In genomic region chr7:26850193-26850651, GRCh38 we compare ENCODE assay signal across 1 cellular context.
TF ChIP-seq lines count a peak whose summit lies in the region.

No MANE protein-coding gene starts in this region.

TF ChIP-seq in K562, 482 proteins besides CTCF, POLR2A, EP300 and RAD21 (continued from another document and continues in another):
- TF ChIP-seq BRCA1 (IDR thresholded peaks at IDR 0.05): no peak
- TF ChIP-seq BRCA1 (CRISPR knock-in tag; IDR thresholded peaks at IDR 0.05): no peak
- no peak for TF ChIP-seq HEY1 (CRISPR knock-in tag; IDR thresholded peaks at IDR 0.05; ENCODE audit: borderline replicate concordance)
- no peak for TF ChIP-seq TAF1 (IDR thresholded peaks at IDR 0.05; ENCODE audit: control insufficient read depth, extremely low read depth, insufficient read depth, low read length, severe bottlenecking)
- 0 out of 2 replicates have a peak, but pooled peaks have one; percentile 25 for TF ChIP-seq GATAD2A (IDR thresholded peaks at IDR 0.05)
- no peak for TF ChIP-seq MAFK (IDR thresholded peaks at IDR 0.05; ENCODE audit: low read length)
- TF ChIP-seq CREM (IDR thresholded peaks at IDR 0.05; ENCODE audit: low read depth): no peak
- no peak for TF ChIP-seq ELF2 (CRISPR knock-in tag; IDR thresholded peaks at IDR 0.05)
- TF ChIP-seq SMAD1 (IDR thresholded peaks at IDR 0.05; ENCODE audit: low read depth, low read length, partially characterized antibody): no peak
- TF ChIP-seq NR2C2 (CRISPR knock-in tag; IDR thresholded peaks at IDR 0.05): no peak
- TF ChIP-seq NR2C2 (tag; IDR thresholded peaks at IDR 0.05): no peak
- TF ChIP-seq, protein P1, sequence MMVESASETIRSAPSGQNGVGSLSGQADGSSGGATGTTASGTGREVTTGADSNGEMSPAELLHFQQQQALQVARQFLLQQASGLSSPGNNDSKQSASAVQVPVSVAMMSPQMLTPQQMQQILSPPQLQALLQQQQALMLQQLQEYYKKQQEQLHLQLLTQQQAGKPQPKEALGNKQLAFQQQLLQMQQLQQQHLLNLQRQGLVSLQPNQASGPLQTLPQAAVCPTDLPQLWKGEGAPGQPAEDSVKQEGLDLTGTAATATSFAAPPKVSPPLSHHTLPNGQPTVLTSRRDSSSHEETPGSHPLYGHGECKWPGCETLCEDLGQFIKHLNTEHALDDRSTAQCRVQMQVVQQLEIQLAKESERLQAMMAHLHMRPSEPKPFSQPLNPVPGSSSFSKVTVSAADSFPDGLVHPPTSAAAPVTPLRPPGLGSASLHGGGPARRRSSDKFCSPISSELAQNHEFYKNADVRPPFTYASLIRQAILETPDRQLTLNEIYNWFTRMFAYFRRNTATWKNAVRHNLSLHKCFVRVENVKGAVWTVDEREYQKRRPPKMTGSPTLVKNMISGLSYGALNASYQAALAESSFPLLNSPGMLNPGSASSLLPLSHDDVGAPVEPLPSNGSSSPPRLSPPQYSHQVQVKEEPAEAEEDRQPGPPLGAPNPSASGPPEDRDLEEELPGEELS (CRISPR knock-in tag; IDR thresholded peaks at IDR 0.05; ENCODE audit: borderline replicate concordance): no peak
- TF ChIP-seq, protein P2, sequence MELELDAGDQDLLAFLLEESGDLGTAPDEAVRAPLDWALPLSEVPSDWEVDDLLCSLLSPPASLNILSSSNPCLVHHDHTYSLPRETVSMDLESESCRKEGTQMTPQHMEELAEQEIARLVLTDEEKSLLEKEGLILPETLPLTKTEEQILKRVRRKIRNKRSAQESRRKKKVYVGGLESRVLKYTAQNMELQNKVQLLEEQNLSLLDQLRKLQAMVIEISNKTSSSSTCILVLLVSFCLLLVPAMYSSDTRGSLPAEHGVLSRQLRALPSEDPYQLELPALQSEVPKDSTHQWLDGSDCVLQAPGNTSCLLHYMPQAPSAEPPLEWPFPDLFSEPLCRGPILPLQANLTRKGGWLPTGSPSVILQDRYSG (tag; conservative IDR thresholded peaks at IDR 0.05; ENCODE audit: low read depth): no peak
- TF ChIP-seq ZNF318 (IDR thresholded peaks at IDR 0.05; ENCODE audit: borderline replicate concordance in 1 of 2, low read depth in 1 of 2): peak in 1 of 2 experiments; percentile 55; a peak in 1 of 4 replicates
- no peak for TF ChIP-seq PML (IDR thresholded peaks at IDR 0.05; ENCODE audit: low read length)
- TF ChIP-seq KAT2B (IDR thresholded peaks at IDR 0.05; ENCODE audit: low read depth, low read length): no peak
- no peak for TF ChIP-seq RBBP5 (IDR thresholded peaks at IDR 0.05; ENCODE audit: borderline replicate concordance, insufficient read depth, low read length, poor library complexity, severe bottlenecking)
- peak; percentile 72; the same call in 1 of the 2 replicates for TF ChIP-seq ATF7 (IDR thresholded peaks at IDR 0.05)
- no peak for TF ChIP-seq ZNF143 (CRISPR knock-in tag; IDR thresholded peaks at IDR 0.05)
- TF ChIP-seq ZNF785 (CRISPR knock-in tag; IDR thresholded peaks at IDR 0.05): no peak
- no peak for TF ChIP-seq MECOM (CRISPR knock-in tag; IDR thresholded peaks at IDR 0.05)
- no peak for TF ChIP-seq ZNF134 (CRISPR knock-in tag; conservative IDR thresholded peaks at IDR 0.05)
- TF ChIP-seq MLLT1 (IDR thresholded peaks at IDR 0.05): peak in 1 of 2 experiments; percentile 70; a peak in 1 of 4 replicates
- peak; percentile 52 for TF ChIP-seq GATA2 (CRISPR knock-in tag; IDR thresholded peaks at IDR 0.05)
- TF ChIP-seq CBX3 (IDR thresholded peaks at IDR 0.05; ENCODE audit: borderline replicate concordance in 1 of 2, low read length in 2 of 2): no peak
- TF ChIP-seq HBP1 (CRISPR knock-in tag; IDR thresholded peaks at IDR 0.05): no peak
- no peak for TF ChIP-seq NCOA4 (IDR thresholded peaks at IDR 0.05; ENCODE audit: partially characterized antibody)
- no peak for TF ChIP-seq RBM14 (IDR thresholded peaks at IDR 0.05; ENCODE audit: borderline replicate concordance, insufficient read depth, low read depth, low read length)
- TF ChIP-seq BRF1 (IDR thresholded peaks at IDR 0.05; ENCODE audit: borderline replicate concordance, extremely low read depth, insufficient read length): no peak
- no peak for TF ChIP-seq ZBTB34 (CRISPR knock-in tag; IDR thresholded peaks at IDR 0.05)
- no peak for TF ChIP-seq SAP30 (IDR thresholded peaks at IDR 0.05; ENCODE audit: borderline replicate concordance, insufficient read depth, low read depth, low read length, poor library complexity, severe bottlenecking)
- no peak for TF ChIP-seq KLF1 (tag; IDR thresholded peaks at IDR 0.05)
- TF ChIP-seq, protein P3, sequence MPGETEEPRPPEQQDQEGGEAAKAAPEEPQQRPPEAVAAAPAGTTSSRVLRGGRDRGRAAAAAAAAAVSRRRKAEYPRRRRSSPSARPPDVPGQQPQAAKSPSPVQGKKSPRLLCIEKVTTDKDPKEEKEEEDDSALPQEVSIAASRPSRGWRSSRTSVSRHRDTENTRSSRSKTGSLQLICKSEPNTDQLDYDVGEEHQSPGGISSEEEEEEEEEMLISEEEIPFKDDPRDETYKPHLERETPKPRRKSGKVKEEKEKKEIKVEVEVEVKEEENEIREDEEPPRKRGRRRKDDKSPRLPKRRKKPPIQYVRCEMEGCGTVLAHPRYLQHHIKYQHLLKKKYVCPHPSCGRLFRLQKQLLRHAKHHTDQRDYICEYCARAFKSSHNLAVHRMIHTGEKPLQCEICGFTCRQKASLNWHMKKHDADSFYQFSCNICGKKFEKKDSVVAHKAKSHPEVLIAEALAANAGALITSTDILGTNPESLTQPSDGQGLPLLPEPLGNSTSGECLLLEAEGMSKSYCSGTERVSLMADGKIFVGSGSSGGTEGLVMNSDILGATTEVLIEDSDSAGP (CRISPR knock-in tag; IDR thresholded peaks at IDR 0.05): no peak
- no peak for TF ChIP-seq E2F8 (IDR thresholded peaks at IDR 0.05; ENCODE audit: low read depth, partially characterized antibody)
- peak; percentile 55 for TF ChIP-seq NEUROD1 (IDR thresholded peaks at IDR 0.05; ENCODE audit: borderline replicate concordance, low read depth, low read length, partially characterized antibody)
- TF ChIP-seq HNRNPL (IDR thresholded peaks at IDR 0.05; ENCODE audit: low read depth, low read length): no peak
- no peak for TF ChIP-seq TFAM (CRISPR knock-in tag; conservative IDR thresholded peaks at IDR 0.05)
- no peak for TF ChIP-seq SLC30A9 (CRISPR knock-in tag; IDR thresholded peaks at IDR 0.05)
- peak; percentile 73; the same call in 1 of the 2 replicates for TF ChIP-seq BCOR (IDR thresholded peaks at IDR 0.05)
